27 cellular contexts compared by ENCODE assay signal in genomic region chr3:139444446-139444845, GRCh38. TPM values are rescaled to one million over a fixed set of nuclear protein-coding genes. Genes with fewer than 3 reads are reported as not detected.
DNase-seq lines count a peak whose midpoint lies in the region; FAIRE-seq and TF ChIP-seq lines count a peak whose summit lies in the region.
"Had no signal": no experiment of that assay in that cellular context is flagged by ENCODE, and none has a peak within 500 bp of the region (broad histone marks: within the 10 kb centered on the region; RNA-seq: fewer than 3 reads in every experiment).

No MANE protein-coding gene starts in this region.

- DNase-seq in NCI-H146 treated with DMSO at 0.1 percent for 48 hours (lab: John Stamatoyannopoulos, UW; ENCODE audit: unreplicated experiment) (peak; percentile 63), progenitor cell of endocrine pancreas (ENCODE audit: low spot score, unreplicated experiment) (no peak), H54 (ENCODE audit: insufficient read length, low spot score) (no peak), globus pallidus (ENCODE audit: low spot score) (no peak), GM03348 (ENCODE audit: low spot score) (no peak)
- DNase-seq: 8988T; ACHN; BE2C; C1 segment of cervical spinal cord; CD4-positive, alpha-beta memory T cell; CD4-positive, CD25-positive, alpha-beta regulatory T cell; CD8-positive, alpha-beta memory T cell; COR-L47; DMS 273 treated with DMSO at 0.1 percent for 48 hours; DMS153; DMS53; DMS79; DND-41; EL; GDM1 had no signal

- peaks cover 1% of the 10 kb centered on the region for H3K36me3 Mint-ChIP-seq in progenitor cell of endocrine pancreas (ENCODE audit: insufficient read depth)
- H3K36me3 Mint-ChIP-seq: CD14-positive monocyte; CD4-positive, CD25-positive, alpha-beta regulatory T cell; CD8-positive, alpha-beta memory T cell had no signal

- H3K27me3 Mint-ChIP-seq in progenitor cell of endocrine pancreas: no peaks in the 10 kb centered on the region
- H3K27me3 Mint-ChIP-seq: CD4-positive, alpha-beta memory T cell; CD4-positive, CD25-positive, alpha-beta regulatory T cell had no signal

- no peak for TF ChIP-seq CTCF in progenitor cell of endocrine pancreas (IDR thresholded peaks at IDR 0.05; ENCODE audit: unreplicated experiment)

- no peak for FAIRE-seq in H54 (lab: Jason Lieb, UNC)
- FAIRE-seq: A204.1, GM12891, GM19239 had no signal

- H3K4me3 Mint-ChIP-seq in progenitor cell of endocrine pancreas (ENCODE audit: low read depth): no peak overlapping the region
- H3K4me3 Mint-ChIP-seq: CD14-positive monocyte; CD4-positive, alpha-beta memory T cell; CD4-positive, CD25-positive, alpha-beta regulatory T cell; CD8-positive, alpha-beta memory T cell had no signal

- TF ChIP-seq POLR2A in H54 (IDR thresholded peaks at IDR 0.05; ENCODE audit: low read depth, low read length): no peak

- peaks cover 15% of the 10 kb centered on the region for H3K4me1 Mint-ChIP-seq in progenitor cell of endocrine pancreas (ENCODE audit: low read depth)
- H3K4me1 Mint-ChIP-seq: CD14-positive monocyte; CD4-positive, alpha-beta memory T cell; CD4-positive, CD25-positive, alpha-beta regulatory T cell; CD8-positive, alpha-beta memory T cell had no signal

- H3K9me3 Mint-ChIP-seq in progenitor cell of endocrine pancreas (ENCODE audit: low read depth): no peaks in the 10 kb centered on the region
- H3K9me3 Mint-ChIP-seq: CD14-positive monocyte; CD4-positive, alpha-beta memory T cell; CD4-positive, CD25-positive, alpha-beta regulatory T cell; CD8-positive, alpha-beta memory T cell had no signal

- peak overlapping the region; percentile 29 for H3K27ac Mint-ChIP-seq in progenitor cell of endocrine pancreas
- H3K27ac Mint-ChIP-seq: CD14-positive monocyte; CD4-positive, alpha-beta memory T cell; CD8-positive, alpha-beta memory T cell had no signal

RNA-seq across cellular contexts. Expression of gene RBP2, which starts 31.9 kb away (rescaled TPM):
- total RNA-seq in progenitor cell of endocrine pancreas: not detected in 2 replicates
- total RNA-seq: A673; CD4-positive, alpha-beta memory T cell; CD4-positive, CD25-positive, alpha-beta regulatory T cell; CD8-positive, alpha-beta memory T cell; Daoy; G401 had no signal

RNA-seq across cellular contexts. Expression of gene COPB2, which starts 55.0 kb away (rescaled TPM):
- 113 and 125 TPM in 2 replicates for total RNA-seq in progenitor cell of endocrine pancreas
